Comparison of ENCODE assay signal across 10 cellular contexts in genomic region chr11:110337570-110338193, GRCh38. TPM values are rescaled to one million over a fixed set of nuclear protein-coding genes. Genes with fewer than 3 reads are reported as not detected.
DNase-seq lines count a peak whose midpoint lies in the region; ATAC-seq and TF ChIP-seq lines count a peak whose summit lies in the region.
"Had no signal": no experiment of that assay in that cellular context is flagged by ENCODE, and none has a peak within 500 bp of the region (broad histone marks: within the 10 kb centered on the region; RNA-seq: fewer than 3 reads in every experiment).

No MANE protein-coding gene starts in this region.

- peak; percentile 78 for ATAC-seq in activated naive CD8-positive, alpha-beta T cell treated with anti-CD3 and anti-CD28 coated beads, Interleukin-2, amount 50 U/mL, for 24 hours
- no peak for ATAC-seq in GM21619 (IDR thresholded peaks at IDR 0.05; ENCODE audit: unreplicated experiment)
- ATAC-seq in GM19351 (IDR thresholded peaks at IDR 0.05; ENCODE audit: unreplicated experiment): no peak

- H3K4me3 Mint-ChIP-seq in activated naive CD8-positive, alpha-beta T cell treated with anti-CD3 and anti-CD28 coated beads, Interleukin-2, amount 50 U/mL, for 24 hours: no peak overlapping the region

- H3K4me3 ChIP-seq in mesodermal cell (ENCODE audit: extremely low read depth, insufficient read depth, low read length, poor library complexity, severe bottlenecking) (no peak overlapping the region), sigmoid colon (no peak overlapping the region)

- H3K4me1 Mint-ChIP-seq in activated naive CD8-positive, alpha-beta T cell treated with anti-CD3 and anti-CD28 coated beads, Interleukin-2, amount 50 U/mL, for 24 hours: peaks cover 28% of the 10 kb centered on the region

- H3K27ac ChIP-seq in mesodermal cell (ENCODE audit: low read depth, low read length, severe bottlenecking) (peak overlapping the region; percentile 87), sigmoid colon (no peak overlapping the region)
- H3K27ac ChIP-seq: neutrophil had no signal

- DNase-seq in LoVo (ENCODE audit: low spot score) (peak; percentile 61), sigmoid colon (no peak), DMS153 treated with DMSO at 0.1 percent for 48 hours (lab: John Stamatoyannopoulos, UW; ENCODE audit: unreplicated experiment) (no peak)
- peak; percentile 50 for DNase-seq in activated naive CD8-positive, alpha-beta T cell treated with anti-CD3 and anti-CD28 coated beads, Interleukin-2, amount 50 U/mL, for 24 hours
- DNase-seq: NCI-H1930 had no signal

- peak overlapping the region; percentile 55 for H3K27ac Mint-ChIP-seq in activated naive CD8-positive, alpha-beta T cell treated with anti-CD3 and anti-CD28 coated beads, Interleukin-2, amount 50 U/mL, for 24 hours

- no peaks in the 10 kb centered on the region for H3K27me3 ChIP-seq in sigmoid colon
- H3K27me3 ChIP-seq: neutrophil had no signal

- H3K36me3 Mint-ChIP-seq in activated naive CD8-positive, alpha-beta T cell treated with anti-CD3 and anti-CD28 coated beads, Interleukin-2, amount 50 U/mL, for 24 hours (ENCODE audit: low read depth): no peaks in the 10 kb centered on the region

- no peak for TF ChIP-seq CTCF in sigmoid colon (IDR thresholded peaks at IDR 0.05)

- H3K36me3 ChIP-seq in ES-I3 (ENCODE audit: insufficient read depth, low read length) (no peaks in the 10 kb centered on the region), mesodermal cell (ENCODE audit: control insufficient read depth, insufficient read depth, low read length) (no peaks in the 10 kb centered on the region), sigmoid colon (no peaks in the 10 kb centered on the region)
- H3K36me3 ChIP-seq: neutrophil had no signal

- H3K9me3 ChIP-seq in ES-I3 (ENCODE audit: control insufficient read depth, insufficient read depth, low read length): peaks cover 3% of the 10 kb centered on the region; the same call in 1 of the 2 replicates
- no peaks in the 10 kb centered on the region for H3K9me3 ChIP-seq in mesodermal cell (ENCODE audit: control insufficient read depth, low read length)
- H3K9me3 ChIP-seq in sigmoid colon: no peaks in the 10 kb centered on the region
- H3K9me3 ChIP-seq: neutrophil had no signal

- peak overlapping the region; percentile 0; the same call in 1 of the 2 replicates for H3K9ac ChIP-seq in ES-I3 (ENCODE audit: low read depth, low read length)

- TF ChIP-seq EP300 in sigmoid colon (IDR thresholded peaks at IDR 0.05): no peak

- no peaks in the 10 kb centered on the region for H3K27me3 Mint-ChIP-seq in activated naive CD8-positive, alpha-beta T cell treated with anti-CD3 and anti-CD28 coated beads, Interleukin-2, amount 50 U/mL, for 24 hours

- WGBS in mesodermal cell (ENCODE audit: insufficient coverage in 2 of 2), 2 experiments: 40 to 50% methylated on average over 1 to 2 of the region's 4 CpGs
- 71 to 76% methylated on average over 4 of the region's 4 CpGs for WGBS in sigmoid colon, 2 donors

- intact Hi-C loops in sigmoid colon (cut with DNase I): no loop called here

- H3K9me3 Mint-ChIP-seq in activated naive CD8-positive, alpha-beta T cell treated with anti-CD3 and anti-CD28 coated beads, Interleukin-2, amount 50 U/mL, for 24 hours: no peaks in the 10 kb centered on the region

- H3K4me1 ChIP-seq in ES-I3 (ENCODE audit: insufficient read depth, low read length): 0 out of 2 replicates have a peak, but pooled peaks cover 6% of the 10 kb centered on the region
- no peaks in the 10 kb centered on the region for H3K4me1 ChIP-seq in mesodermal cell (ENCODE audit: control insufficient read depth, insufficient read depth, low read length, poor library complexity, severe bottlenecking)
- H3K4me1 ChIP-seq in sigmoid colon: no peaks in the 10 kb centered on the region

- TF ChIP-seq POLR2A in sigmoid colon (IDR thresholded peaks at IDR 0.05): no peak

RNA-seq across cellular contexts. Expression of gene RDX, which starts 41.3 kb away (rescaled TPM):
- 119 TPM for polyA plus RNA-seq in mesodermal cell (2013, experiment 1 of 2)
- polyA plus RNA-seq in mesodermal cell (2013, experiment 2 of 2): 149 TPM
- 100 to 1,000 TPM in 1 of 4 donors, 10 to 100 TPM in 3; 55.6 to 160 (median 71.8) TPM for total RNA-seq in sigmoid colon
- polyA plus RNA-seq in sigmoid colon: 10 to 100 TPM in 2 of 3 donors, 1 to 10 TPM in 1; 7.9 to 14.4 (median 10.3) TPM

Comparison
In these comparisons a context has a peak if more than half of its experiments do, and no peak if none do; other contexts are left out.
1. DNase-seq: peak in LoVo (single experiment) and activated naive CD8-positive, alpha-beta T cell treated with anti-CD3 and anti-CD28 coated beads, Interleukin-2, amount 50 U/mL, for 24 hours (single experiment); none in sigmoid colon (single experiment) and DMS153 treated with DMSO at 0.1 percent for 48 hours (single experiment).